9 cellular contexts compared by ENCODE assay signal in the genomic region with DNA sequence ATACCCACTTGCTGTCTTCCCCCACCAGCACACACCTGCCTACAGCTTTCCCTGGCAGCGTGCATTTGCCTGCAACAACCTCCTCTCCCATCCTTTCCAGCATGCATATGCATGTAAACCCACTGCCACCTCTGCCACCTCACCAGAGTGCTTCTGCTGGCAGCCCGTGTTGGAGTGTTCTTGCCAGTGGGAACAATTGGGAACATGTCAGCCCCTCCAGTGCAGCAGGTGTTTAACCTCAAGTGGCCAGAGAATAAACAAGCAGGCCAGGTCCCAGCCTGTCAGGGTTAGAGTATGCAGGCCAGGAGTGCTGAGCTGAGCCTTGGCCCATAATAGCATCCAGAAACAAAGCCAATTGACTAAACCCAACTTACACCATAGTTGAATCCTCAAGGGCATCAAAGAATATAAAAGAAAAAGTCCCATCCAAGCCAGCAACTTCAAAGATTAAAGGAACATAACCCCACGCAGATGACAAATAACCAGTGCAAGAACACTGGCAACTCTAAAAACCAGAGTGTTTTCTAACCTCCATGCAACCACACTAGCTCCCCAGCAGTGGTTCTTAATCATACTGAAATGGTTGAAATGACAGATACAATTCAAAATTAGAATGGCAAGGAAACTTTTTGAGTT.
DNase-seq lines count a peak whose midpoint lies in the region; ATAC-seq and TF ChIP-seq lines count a peak whose summit lies in the region.
"Had no signal": no experiment of that assay in that cellular context is flagged by ENCODE, and none has a peak within 500 bp of the region (broad histone marks: within the 10 kb centered on the region; RNA-seq: fewer than 3 reads in every experiment).

No MANE protein-coding gene starts in this region.

- TF ChIP-seq POLR2A in stomach (IDR thresholded peaks at IDR 0.05) = no peak

- no peaks in the 10 kb centered on the region for H3K4me1 ChIP-seq in stomach

- intact Hi-C loops in stomach (cut with DNase I; ENCODE audit: low total_unique reads) = no loop called here

- no peaks in the 10 kb centered on the region for H3K9me3 ChIP-seq in stomach

- H3K27ac ChIP-seq in stomach = no peak overlapping the region

- TF ChIP-seq EP300 in stomach (IDR thresholded peaks at IDR 0.05) = no peak

- ATAC-seq in GM19395 (IDR thresholded peaks at IDR 0.05; ENCODE audit: unreplicated experiment) = peak; percentile 92
- ATAC-seq in HG03095 (IDR thresholded peaks at IDR 0.05; ENCODE audit: unreplicated experiment) = peak; percentile 92

- H3K4me3 ChIP-seq in stomach = no peak overlapping the region

- peak; percentile 8 for DNase-seq in GM13976 (ENCODE audit: low spot score)
- peak; percentile 65 for DNase-seq in SHP77 treated with DMSO at 0.1 percent for 48 hours (lab: John Stamatoyannopoulos, UW)
- no peak for DNase-seq in CD1c-positive myeloid dendritic cell (ENCODE audit: extremely low spot score)
- no peak for DNase-seq in stomach
- DNase-seq in SW 1271 (lab: John Stamatoyannopoulos, UW) = no peak
- no peak for DNase-seq in SKM-1 (lab: John Stamatoyannopoulos, UW; ENCODE audit: unreplicated experiment)
- DNase-seq: NCI-H446 had no signal

- in situ Hi-C loops in GM13976 (cut with MboI; ENCODE audit: low sequenced_read_pairs, unreplicated experiment) = no loop called here

- no peaks in the 10 kb centered on the region for H3K36me3 ChIP-seq in stomach

- TF ChIP-seq CTCF in GM13976 (IDR thresholded peaks at IDR 0.05; ENCODE audit: borderline replicate concordance, control extremely low read depth, extremely low read depth, insufficient read depth, missing control alignments) (no peak), stomach (IDR thresholded peaks at IDR 0.05) (no peak)

- 75 to 81% (median 80%) methylated on average over 3 of the region's 3 CpGs for WGBS in stomach, 5 donors

- no peaks in the 10 kb centered on the region for H3K27me3 ChIP-seq in stomach

Comparison
In these comparisons a context has a peak if more than half of its experiments do, and no peak if none do; other contexts are left out.
1. DNase-seq: peak in GM13976 (single experiment) and SHP77 treated with DMSO at 0.1 percent for 48 hours (single experiment); none in CD1c-positive myeloid dendritic cell (single experiment), stomach (single experiment), SW 1271 (0 of 2) and SKM-1 (single experiment).